In the genomic region with DNA sequence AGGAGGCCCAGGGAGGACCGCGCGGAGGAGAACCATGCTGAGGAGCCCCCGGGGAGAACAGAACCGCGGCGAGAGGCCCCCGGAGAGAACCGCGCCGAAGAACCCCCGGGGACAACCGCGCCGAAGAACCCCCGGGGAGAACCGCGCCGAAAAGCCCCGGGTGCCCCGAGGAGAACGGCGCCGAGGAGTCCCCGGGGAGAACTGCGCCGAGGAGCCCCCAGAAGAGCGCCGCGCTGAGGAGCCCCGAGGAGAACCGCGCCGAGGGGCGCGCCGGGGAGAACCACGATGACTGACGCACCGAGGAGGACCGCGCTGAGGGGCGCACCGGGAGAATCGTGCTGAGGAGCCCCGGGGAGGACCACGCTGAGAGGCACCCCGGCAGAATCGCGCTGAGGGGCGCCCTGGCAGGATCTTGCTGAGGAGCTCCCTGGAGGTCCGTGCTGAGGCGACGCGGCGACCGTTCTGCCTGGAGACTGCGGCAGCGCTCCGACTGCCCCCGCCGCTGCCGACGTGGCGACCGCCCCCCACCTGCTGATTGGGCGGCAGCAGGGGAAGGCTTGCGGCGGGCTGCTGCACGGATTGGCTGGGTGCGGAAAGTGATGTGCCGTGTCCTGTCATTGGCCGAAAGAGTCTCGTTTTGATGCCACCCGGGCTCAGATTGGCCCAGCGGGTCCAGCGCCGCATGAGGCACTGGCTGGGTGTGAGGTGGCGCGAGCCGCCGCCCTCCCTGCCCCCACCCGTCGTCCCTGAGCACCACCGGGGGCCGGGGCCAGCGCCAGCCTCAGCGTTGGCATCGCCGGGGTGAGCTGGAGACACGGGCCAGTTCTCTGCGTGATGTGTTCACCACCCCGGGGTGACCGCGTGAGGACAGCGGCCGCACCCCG, we compare ENCODE assay signal across 8 cellular contexts. TPM values are rescaled to one million over a fixed set of nuclear protein-coding genes. Genes with fewer than 3 reads are reported as not detected.
DNase-seq lines count a peak whose midpoint lies in the region; ATAC-seq and TF ChIP-seq lines count a peak whose summit lies in the region.

A gene (minus strand): TSS at position 464 of the 884 bp plus-strand sequence.

- intact Hi-C loops in naive thymus-derived CD4-positive, alpha-beta T cell (cut with micrococcal nuclease): loop anchor here (1.0 to 5.0 kb wide), 2 partner anchors 186 to 293 kb away; a partner anchor contains a TSS

- peak within 1 kb of the TSS; percentile 74 to 81 (median 76) for H3K27ac Mint-ChIP-seq in IgD-negative memory B cell
- peak within 1 kb of the TSS in 6 of 9 donors; percentile 14 to 77 (median 50) for H3K27ac Mint-ChIP-seq in naive thymus-derived CD4-positive, alpha-beta T cell
- peak within 1 kb of the TSS; percentile 91 for H3K27ac Mint-ChIP-seq in stimulated activated effector memory CD8-positive, alpha-beta T cell treated with anti-CD3 and anti-CD28 coated beads, Interleukin-12 subunit alpha, Interleukin-12 subunit beta, amount 100 ng/mL, for 72 hours

- H3K4me3 Mint-ChIP-seq in IgD-negative memory B cell: peak within 1 kb of the TSS; percentile 76 to 91 (median 86)
- peak within 1 kb of the TSS; percentile 27 to 89 (median 72) for H3K4me3 Mint-ChIP-seq in naive thymus-derived CD4-positive, alpha-beta T cell
- peak within 1 kb of the TSS; percentile 81 for H3K4me3 Mint-ChIP-seq in stimulated activated effector memory CD8-positive, alpha-beta T cell treated with anti-CD3 and anti-CD28 coated beads, Interleukin-12 subunit alpha, Interleukin-12 subunit beta, amount 100 ng/mL, for 72 hours

- CTCF ChIA-PET in naive thymus-derived CD4-positive, alpha-beta T cell (lab: Charles Lee): no interaction called here

- no peaks in the 10 kb centered on the region for H3K9me3 ChIP-seq in naive thymus-derived CD4-positive, alpha-beta T cell (ENCODE audit: control insufficient read depth in 2 of 3, low read length in 3 of 3)

- H3K4me1 Mint-ChIP-seq in IgD-negative memory B cell: peaks cover 9 to 28% (median 14%) of the 10 kb centered on the region in 3 donors
- peaks cover 0 to 20% (median 10%) of the 10 kb centered on the region in 7 donors for H3K4me1 Mint-ChIP-seq in naive thymus-derived CD4-positive, alpha-beta T cell
- peaks cover 13% of the 10 kb centered on the region for H3K4me1 Mint-ChIP-seq in stimulated activated effector memory CD8-positive, alpha-beta T cell treated with anti-CD3 and anti-CD28 coated beads, Interleukin-12 subunit alpha, Interleukin-12 subunit beta, amount 100 ng/mL, for 72 hours

- peak within 1 kb of the TSS; percentile 57 for H3K4me3 ChIP-seq in naive thymus-derived CD4-positive, alpha-beta T cell (ENCODE audit: low read length)

- DNase-seq in DMS53 (lab: John Stamatoyannopoulos, UW): peak; percentile 96
- peak; percentile 79 for DNase-seq in activated T-helper 1 cell treated with Interleukin-2 at 50 U/mL for 16 hours (ENCODE audit: low read depth)
- peak; percentile 93 for DNase-seq in fibroblast of gingiva (ENCODE audit: low read depth)
- DNase-seq in naive thymus-derived CD4-positive, alpha-beta T cell: peak; percentile 72 to 89 (median 85)
- peak; percentile 70 to 92 for DNase-seq in stimulated activated effector memory CD8-positive, alpha-beta T cell treated with anti-CD3 and anti-CD28 coated beads, Interleukin-12 subunit alpha, Interleukin-12 subunit beta, amount 100 ng/mL, for 72 hours (ENCODE audit: low spot score in 2 of 2)

- peaks cover 2 to 4% of the 10 kb centered on the region in 2 donors for H3K4me1 ChIP-seq in naive thymus-derived CD4-positive, alpha-beta T cell (ENCODE audit: control insufficient read depth in 2 of 2, insufficient read depth in 2 of 2, low read length in 2 of 2)

- H3K27me3 Mint-ChIP-seq in IgD-negative memory B cell: no peaks in the 10 kb centered on the region
- peaks cover 0 to 5% (median 0%) of the 10 kb centered on the region in 5 donors for H3K27me3 Mint-ChIP-seq in naive thymus-derived CD4-positive, alpha-beta T cell

- no peaks in the 10 kb centered on the region for H3K27me3 ChIP-seq in naive thymus-derived CD4-positive, alpha-beta T cell (ENCODE audit: control insufficient read depth in 2 of 2, insufficient read depth in 2 of 2, low read length in 2 of 2)

- ATAC-seq in GM21529 (IDR thresholded peaks at IDR 0.05; ENCODE audit: unreplicated experiment): peak; percentile 88
- peak; percentile 96 for ATAC-seq in naive thymus-derived CD4-positive, alpha-beta T cell
- ATAC-seq in stimulated activated effector memory CD8-positive, alpha-beta T cell treated with anti-CD3 and anti-CD28 coated beads, Interleukin-12 subunit alpha, Interleukin-12 subunit beta, amount 100 ng/mL, for 72 hours: peak; percentile 96

- H3K27ac ChIP-seq in naive thymus-derived CD4-positive, alpha-beta T cell (ENCODE audit: low read depth, low read length): peak within 1 kb of the TSS; percentile 61

- H3K36me3 ChIP-seq in naive thymus-derived CD4-positive, alpha-beta T cell (ENCODE audit: control insufficient read depth in 2 of 3, insufficient read depth in 3 of 3, low read length in 3 of 3): peaks cover 0 to 7% (median 0%) of the 10 kb centered on the region in 3 experiments

- H3K9me3 Mint-ChIP-seq in IgD-negative memory B cell: peaks cover 0 to 2% (median 0%) of the 10 kb centered on the region in 3 donors
- H3K9me3 Mint-ChIP-seq in naive thymus-derived CD4-positive, alpha-beta T cell: peaks cover 0 to 4% (median 0%) of the 10 kb centered on the region in 11 donors
- H3K9me3 Mint-ChIP-seq in stimulated activated effector memory CD8-positive, alpha-beta T cell treated with anti-CD3 and anti-CD28 coated beads, Interleukin-12 subunit alpha, Interleukin-12 subunit beta, amount 100 ng/mL, for 72 hours: no peaks in the 10 kb centered on the region

- peaks cover 3% of the 10 kb centered on the region for H3K36me3 Mint-ChIP-seq in IgD-negative memory B cell
- peaks cover 0 to 40% (median 10%) of the 10 kb centered on the region in 5 donors for H3K36me3 Mint-ChIP-seq in naive thymus-derived CD4-positive, alpha-beta T cell
- peaks cover 14% of the 10 kb centered on the region for H3K36me3 Mint-ChIP-seq in stimulated activated effector memory CD8-positive, alpha-beta T cell treated with anti-CD3 and anti-CD28 coated beads, Interleukin-12 subunit alpha, Interleukin-12 subunit beta, amount 100 ng/mL, for 72 hours

- POLR2A ChIA-PET in naive thymus-derived CD4-positive, alpha-beta T cell (lab: Charles Lee): no interaction called here

TF ChIP-seq in PFSK-1, 5 proteins besides CTCF, POLR2A, EP300 and RAD21:
- TF ChIP-seq SIN3A (IDR thresholded peaks at IDR 0.05; ENCODE audit: borderline replicate concordance, insufficient read depth, low read length) (no peak), TAF1 (IDR thresholded peaks at IDR 0.05; ENCODE audit: borderline replicate concordance, insufficient read depth, low read length) (peak; percentile 98), FOXP2 (optimal IDR thresholded peaks at IDR 0.05; ENCODE audit: borderline replicate concordance, extremely low read depth, extremely low read length, insufficient read depth) (peak; percentile 87), POLR2AphosphoS5 (IDR thresholded peaks at IDR 0.05; ENCODE audit: low read depth, low read length) (peak; percentile 96)
- TF ChIP-seq, protein P1, sequence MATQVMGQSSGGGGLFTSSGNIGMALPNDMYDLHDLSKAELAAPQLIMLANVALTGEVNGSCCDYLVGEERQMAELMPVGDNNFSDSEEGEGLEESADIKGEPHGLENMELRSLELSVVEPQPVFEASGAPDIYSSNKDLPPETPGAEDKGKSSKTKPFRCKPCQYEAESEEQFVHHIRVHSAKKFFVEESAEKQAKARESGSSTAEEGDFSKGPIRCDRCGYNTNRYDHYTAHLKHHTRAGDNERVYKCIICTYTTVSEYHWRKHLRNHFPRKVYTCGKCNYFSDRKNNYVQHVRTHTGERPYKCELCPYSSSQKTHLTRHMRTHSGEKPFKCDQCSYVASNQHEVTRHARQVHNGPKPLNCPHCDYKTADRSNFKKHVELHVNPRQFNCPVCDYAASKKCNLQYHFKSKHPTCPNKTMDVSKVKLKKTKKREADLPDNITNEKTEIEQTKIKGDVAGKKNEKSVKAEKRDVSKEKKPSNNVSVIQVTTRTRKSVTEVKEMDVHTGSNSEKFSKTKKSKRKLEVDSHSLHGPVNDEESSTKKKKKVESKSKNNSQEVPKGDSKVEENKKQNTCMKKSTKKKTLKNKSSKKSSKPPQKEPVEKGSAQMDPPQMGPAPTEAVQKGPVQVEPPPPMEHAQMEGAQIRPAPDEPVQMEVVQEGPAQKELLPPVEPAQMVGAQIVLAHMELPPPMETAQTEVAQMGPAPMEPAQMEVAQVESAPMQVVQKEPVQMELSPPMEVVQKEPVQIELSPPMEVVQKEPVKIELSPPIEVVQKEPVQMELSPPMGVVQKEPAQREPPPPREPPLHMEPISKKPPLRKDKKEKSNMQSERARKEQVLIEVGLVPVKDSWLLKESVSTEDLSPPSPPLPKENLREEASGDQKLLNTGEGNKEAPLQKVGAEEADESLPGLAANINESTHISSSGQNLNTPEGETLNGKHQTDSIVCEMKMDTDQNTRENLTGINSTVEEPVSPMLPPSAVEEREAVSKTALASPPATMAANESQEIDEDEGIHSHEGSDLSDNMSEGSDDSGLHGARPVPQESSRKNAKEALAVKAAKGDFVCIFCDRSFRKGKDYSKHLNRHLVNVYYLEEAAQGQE (IDR thresholded peaks at IDR 0.05; ENCODE audit: insufficient read depth in 1 of 2, low read depth in 2 of 2, low read length in 2 of 2): peak in 1 of 2 experiments; percentile 47; a peak in 1 of 4 replicates
TF ChIP-seq in PFSK-1: peak in this region for 4.

RNA-seq across cellular contexts. Expression of the gene that starts here (rescaled TPM):
- polyA plus RNA-seq in IgD-negative memory B cell: 0.09 TPM
- polyA plus RNA-seq in PFSK-1 (2012; ENCODE audit: insufficient read length, low read depth): 0.05 TPM
- under 1 TPM; 0.16 to 0.56 (median 0.24) TPM for total RNA-seq in naive thymus-derived CD4-positive, alpha-beta T cell
- polyA plus RNA-seq in naive thymus-derived CD4-positive, alpha-beta T cell: under 1 TPM; 0.07 to 0.09 TPM

Comparison
In these comparisons a context has a peak if more than half of its experiments do, and no peak if none do; other contexts are left out.
1. Peak in every context shown above with its lines: DNase-seq, ATAC-seq, H3K4me3 ChIP-seq and H3K27ac ChIP-seq.
2. Peak in DNase-seq, ATAC-seq, H3K4me3 ChIP-seq and H3K27ac ChIP-seq in naive thymus-derived CD4-positive, alpha-beta T cell; RNA of the gene not detected or under 1 TPM.